In the genomic region with DNA sequence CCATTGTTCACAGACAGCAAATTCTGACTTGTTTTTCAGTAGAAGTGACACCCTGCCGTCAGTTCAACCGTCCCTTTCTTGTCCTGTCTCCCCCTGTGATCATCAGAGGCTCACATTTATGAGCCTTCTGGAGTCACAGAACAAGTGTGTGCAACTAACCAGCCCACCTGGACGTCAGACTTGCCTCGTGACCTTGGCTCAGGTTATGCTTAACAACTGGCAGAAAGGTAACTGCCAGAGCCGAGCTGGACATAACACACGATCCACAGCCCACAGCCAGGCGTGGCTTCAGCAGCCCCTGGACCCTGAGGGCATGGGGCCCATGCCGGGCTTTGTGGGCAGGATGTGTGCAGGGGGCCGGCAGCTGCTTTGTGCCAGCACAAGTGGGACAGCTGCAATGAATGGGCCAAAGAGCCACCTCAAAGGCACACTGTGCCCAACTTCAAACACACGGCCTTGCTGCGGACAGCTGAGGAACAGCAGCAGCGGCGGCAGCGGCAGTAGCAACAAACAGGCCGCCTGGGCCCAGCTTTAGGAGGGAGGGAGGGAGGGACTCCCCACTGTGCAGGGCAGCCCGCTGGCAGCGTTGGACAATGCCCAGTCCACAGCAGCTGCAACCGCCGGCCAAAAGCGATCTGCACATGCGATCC, we compare ENCODE assay signal across 10 cellular contexts.
DNase-seq lines count a peak whose midpoint lies in the region; ATAC-seq, FAIRE-seq and TF ChIP-seq lines count a peak whose summit lies in the region.
"Had no signal": no experiment of that assay in that cellular context is flagged by ENCODE, and none has a peak within 500 bp of the region (broad histone marks: within the 10 kb centered on the region; RNA-seq: fewer than 3 reads in every experiment).

No MANE protein-coding gene starts in this region.

- 0 out of 2 replicates have a peak, but pooled peaks have one; percentile 5 for TF ChIP-seq POLR2A in H54 (IDR thresholded peaks at IDR 0.05; ENCODE audit: low read depth, low read length)

- FAIRE-seq in H54 (lab: Jason Lieb, UNC), result no peak

- ATAC-seq in SK-N-SH treated with all-trans-retinoic acid at 6 μM for 48 hours (peak; percentile 24; the same call in 1 of the 3 replicates), GM18909 (IDR thresholded peaks at IDR 0.05; ENCODE audit: poor library complexity, unreplicated experiment) (no peak), HG02571 (IDR thresholded peaks at IDR 0.05; ENCODE audit: unreplicated experiment) (no peak), GM21786 (IDR thresholded peaks at IDR 0.05; ENCODE audit: unreplicated experiment) (no peak)

- no peak for DNase-seq in H54 (ENCODE audit: insufficient read length, low spot score)
- DNase-seq in kidney tubule cell (ENCODE audit: low spot score), result peak; percentile 25
- peak; percentile 89 for DNase-seq in retina
- DNase-seq in DMS79 treated with DMSO at 0.1 percent for 48 hours (lab: John Stamatoyannopoulos, UW), result no peak
- DNase-seq: activated CD8-positive, alpha-beta memory T cell treated with anti-CD3 and anti-CD28 coated beads for 24 hours; COR-L47 had no signal

TF ChIP-seq in SK-N-SH treated with all-trans-retinoic acid at 6 μM for 48 hours, 23 proteins besides CTCF, POLR2A, EP300 and RAD21:
- TF ChIP-seq, protein P1, sequence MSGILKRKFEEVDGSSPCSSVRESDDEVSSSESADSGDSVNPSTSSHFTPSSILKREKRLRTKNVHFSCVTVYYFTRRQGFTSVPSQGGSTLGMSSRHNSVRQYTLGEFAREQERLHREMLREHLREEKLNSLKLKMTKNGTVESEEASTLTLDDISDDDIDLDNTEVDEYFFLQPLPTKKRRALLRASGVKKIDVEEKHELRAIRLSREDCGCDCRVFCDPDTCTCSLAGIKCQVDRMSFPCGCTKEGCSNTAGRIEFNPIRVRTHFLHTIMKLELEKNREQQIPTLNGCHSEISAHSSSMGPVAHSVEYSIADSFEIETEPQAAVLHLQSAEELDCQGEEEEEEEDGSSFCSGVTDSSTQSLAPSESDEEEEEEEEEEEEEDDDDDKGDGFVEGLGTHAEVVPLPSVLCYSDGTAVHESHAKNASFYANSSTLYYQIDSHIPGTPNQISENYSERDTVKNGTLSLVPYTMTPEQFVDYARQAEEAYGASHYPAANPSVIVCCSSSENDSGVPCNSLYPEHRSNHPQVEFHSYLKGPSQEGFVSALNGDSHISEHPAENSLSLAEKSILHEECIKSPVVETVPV (CRISPR knock-in tag; IDR thresholded peaks at IDR 0.05), result no peak
- TF ChIP-seq GLIS3 (CRISPR knock-in tag; IDR thresholded peaks at IDR 0.05) (no peak), ZC3H10 (CRISPR knock-in tag; IDR thresholded peaks at IDR 0.05) (no peak), ISL1 (CRISPR knock-in tag; IDR thresholded peaks at IDR 0.05) (no peak), ZFP3 (CRISPR knock-in tag; IDR thresholded peaks at IDR 0.05) (no peak), TOX (CRISPR knock-in tag; IDR thresholded peaks at IDR 0.05; ENCODE audit: borderline replicate concordance) (no peak), RARB (CRISPR knock-in tag; IDR thresholded peaks at IDR 0.05) (no peak), ARNTL (CRISPR knock-in tag; IDR thresholded peaks at IDR 0.05; ENCODE audit: borderline replicate concordance, low read depth) (no peak), PPARA (CRISPR knock-in tag; IDR thresholded peaks at IDR 0.05; ENCODE audit: borderline replicate concordance) (no peak), OSR1 (CRISPR knock-in tag; IDR thresholded peaks at IDR 0.05) (no peak)
- TF ChIP-seq, protein P2, sequence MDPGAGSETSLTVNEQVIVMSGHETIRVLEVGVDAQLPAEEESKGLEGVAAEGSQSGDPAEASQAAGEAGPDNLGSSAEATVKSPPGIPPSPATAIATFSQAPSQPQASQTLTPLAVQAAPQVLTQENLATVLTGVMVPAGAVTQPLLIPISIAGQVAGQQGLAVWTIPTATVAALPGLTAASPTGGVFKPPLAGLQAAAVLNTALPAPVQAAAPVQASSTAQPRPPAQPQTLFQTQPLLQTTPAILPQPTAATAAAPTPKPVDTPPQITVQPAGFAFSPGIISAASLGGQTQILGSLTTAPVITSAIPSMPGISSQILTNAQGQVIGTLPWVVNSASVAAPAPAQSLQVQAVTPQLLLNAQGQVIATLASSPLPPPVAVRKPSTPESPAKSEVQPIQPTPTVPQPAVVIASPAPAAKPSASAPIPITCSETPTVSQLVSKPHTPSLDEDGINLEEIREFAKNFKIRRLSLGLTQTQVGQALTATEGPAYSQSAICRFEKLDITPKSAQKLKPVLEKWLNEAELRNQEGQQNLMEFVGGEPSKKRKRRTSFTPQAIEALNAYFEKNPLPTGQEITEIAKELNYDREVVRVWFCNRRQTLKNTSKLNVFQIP (CRISPR knock-in tag; IDR thresholded peaks at IDR 0.05; ENCODE audit: borderline replicate concordance, low read depth), result no peak
- TF ChIP-seq, protein P3, sequence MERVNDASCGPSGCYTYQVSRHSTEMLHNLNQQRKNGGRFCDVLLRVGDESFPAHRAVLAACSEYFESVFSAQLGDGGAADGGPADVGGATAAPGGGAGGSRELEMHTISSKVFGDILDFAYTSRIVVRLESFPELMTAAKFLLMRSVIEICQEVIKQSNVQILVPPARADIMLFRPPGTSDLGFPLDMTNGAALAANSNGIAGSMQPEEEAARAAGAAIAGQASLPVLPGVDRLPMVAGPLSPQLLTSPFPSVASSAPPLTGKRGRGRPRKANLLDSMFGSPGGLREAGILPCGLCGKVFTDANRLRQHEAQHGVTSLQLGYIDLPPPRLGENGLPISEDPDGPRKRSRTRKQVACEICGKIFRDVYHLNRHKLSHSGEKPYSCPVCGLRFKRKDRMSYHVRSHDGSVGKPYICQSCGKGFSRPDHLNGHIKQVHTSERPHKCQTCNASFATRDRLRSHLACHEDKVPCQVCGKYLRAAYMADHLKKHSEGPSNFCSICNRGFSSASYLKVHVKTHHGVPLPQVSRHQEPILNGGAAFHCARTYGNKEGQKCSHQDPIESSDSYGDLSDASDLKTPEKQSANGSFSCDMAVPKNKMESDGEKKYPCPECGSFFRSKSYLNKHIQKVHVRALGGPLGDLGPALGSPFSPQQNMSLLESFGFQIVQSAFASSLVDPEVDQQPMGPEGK (CRISPR knock-in tag; IDR thresholded peaks at IDR 0.05; ENCODE audit: borderline replicate concordance), result no peak
- TF ChIP-seq, protein P4, sequence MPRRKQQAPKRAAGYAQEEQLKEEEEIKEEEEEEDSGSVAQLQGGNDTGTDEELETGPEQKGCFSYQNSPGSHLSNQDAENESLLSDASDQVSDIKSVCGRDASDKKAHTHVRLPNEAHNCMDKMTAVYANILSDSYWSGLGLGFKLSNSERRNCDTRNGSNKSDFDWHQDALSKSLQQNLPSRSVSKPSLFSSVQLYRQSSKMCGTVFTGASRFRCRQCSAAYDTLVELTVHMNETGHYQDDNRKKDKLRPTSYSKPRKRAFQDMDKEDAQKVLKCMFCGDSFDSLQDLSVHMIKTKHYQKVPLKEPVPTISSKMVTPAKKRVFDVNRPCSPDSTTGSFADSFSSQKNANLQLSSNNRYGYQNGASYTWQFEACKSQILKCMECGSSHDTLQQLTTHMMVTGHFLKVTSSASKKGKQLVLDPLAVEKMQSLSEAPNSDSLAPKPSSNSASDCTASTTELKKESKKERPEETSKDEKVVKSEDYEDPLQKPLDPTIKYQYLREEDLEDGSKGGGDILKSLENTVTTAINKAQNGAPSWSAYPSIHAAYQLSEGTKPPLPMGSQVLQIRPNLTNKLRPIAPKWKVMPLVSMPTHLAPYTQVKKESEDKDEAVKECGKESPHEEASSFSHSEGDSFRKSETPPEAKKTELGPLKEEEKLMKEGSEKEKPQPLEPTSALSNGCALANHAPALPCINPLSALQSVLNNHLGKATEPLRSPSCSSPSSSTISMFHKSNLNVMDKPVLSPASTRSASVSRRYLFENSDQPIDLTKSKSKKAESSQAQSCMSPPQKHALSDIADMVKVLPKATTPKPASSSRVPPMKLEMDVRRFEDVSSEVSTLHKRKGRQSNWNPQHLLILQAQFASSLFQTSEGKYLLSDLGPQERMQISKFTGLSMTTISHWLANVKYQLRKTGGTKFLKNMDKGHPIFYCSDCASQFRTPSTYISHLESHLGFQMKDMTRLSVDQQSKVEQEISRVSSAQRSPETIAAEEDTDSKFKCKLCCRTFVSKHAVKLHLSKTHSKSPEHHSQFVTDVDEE (CRISPR knock-in tag; IDR thresholded peaks at IDR 0.05), result no peak

Comparison
In these comparisons a context has a peak if more than half of its experiments do, and no peak if none do; other contexts are left out.
1. DNase-seq: peak in kidney tubule cell (single experiment) and retina (single experiment); none in H54 (single experiment) and DMS79 treated with DMSO at 0.1 percent for 48 hours (single experiment).